ENCODE assay signal across 16 cellular contexts in genomic region chr6:15752820-15753219, GRCh38.
A peak's percentile ranks its signal among the peaks of the same experiment; 100 is the strongest.
DNase-seq lines count a peak whose midpoint lies in the region; ATAC-seq, FAIRE-seq and TF ChIP-seq lines count a peak whose summit lies in the region.
"Had no signal": no experiment of that assay in that cellular context is flagged by ENCODE, and none has a peak within 500 bp of the region (broad histone marks: within the 10 kb centered on the region; RNA-seq: fewer than 3 reads in every experiment).

No MANE protein-coding gene starts in this region.

- no peaks in the 10 kb centered on the region for H3K4me1 ChIP-seq in A549
- H3K4me1 ChIP-seq: colonic mucosa had no signal

- H3K9me3 ChIP-seq in A549, result no peaks in the 10 kb centered on the region
- peaks cover 6% of the 10 kb centered on the region for H3K9me3 ChIP-seq in WERI-Rb-1 (ENCODE audit: severe bottlenecking)
- H3K9me3 ChIP-seq: colonic mucosa, SJCRH30 had no signal

- no peak for TF ChIP-seq POLR2A in A549 (IDR thresholded peaks at IDR 0.05; ENCODE audit: low read length)

- H3K36me3 ChIP-seq in WERI-Rb-1, result no peaks in the 10 kb centered on the region; the same call in 1 of the 2 replicates
- H3K36me3 ChIP-seq: colonic mucosa, SJCRH30 had no signal

- TF ChIP-seq RAD21 in A549 (conservative IDR thresholded peaks at IDR 0.05 in 1 of 2, IDR thresholded peaks at IDR 0.05 in 1 of 2), result no peak

- 25% methylated on average over 3 of the region's 3 CpGs for WGBS in A549 (ENCODE audit: missing lambda C conversion rate)

- TF ChIP-seq EP300 in A549 (IDR thresholded peaks at IDR 0.05), result no peak

- no peaks in the 10 kb centered on the region for H3K27me3 ChIP-seq in WERI-Rb-1 (ENCODE audit: insufficient read depth, low read depth, severe bottlenecking)
- H3K27me3 ChIP-seq: colonic mucosa, SJCRH30 had no signal

- DNase-seq in A549 (ENCODE audit: low read depth in 1 of 2, low spot score in 1 of 2), result peak in 1 of 2 experiments; percentile 23
- DNase-seq in WERI-Rb-1, result peak; percentile 50
- DNase-seq in hepatic stellate cell (ENCODE audit: low spot score), result peak; percentile 15
- no peak for DNase-seq in stimulated activated CD4-positive, alpha-beta T cell treated with anti-CD3 and anti-CD28 coated beads, Interleukin-12 subunit alpha, Interleukin-12 subunit beta, amount 100 ng/mL, for 4 hours
- DNase-seq in NCI-H1105 treated with DMSO at 0.1 percent for 48 hours (lab: John Stamatoyannopoulos, UW), result no peak
- DNase-seq: activated naive CD8-positive, alpha-beta T cell treated with anti-CD3 and anti-CD28 coated beads for 36 hours; colonic mucosa; DND-41; HCEC 1CT; NCI-H1694 treated with DMSO at 0.1 percent for 48 hours; SJCRH30; stimulated activated CD4-positive, alpha-beta T cell treated with anti-CD3 and anti-CD28 coated beads, Interleukin-4, amount 100 ng/mL, for 1 hour had no signal

- peak; percentile 46 to 56; a peak in 4 of 6 replicates for ATAC-seq in A549
- ATAC-seq in GM21529 (IDR thresholded peaks at IDR 0.05; ENCODE audit: unreplicated experiment), result no peak
- no peak for ATAC-seq in HG02623 (IDR thresholded peaks at IDR 0.05; ENCODE audit: unreplicated experiment)
- ATAC-seq: stimulated activated effector memory CD8-positive, alpha-beta T cell treated with anti-CD3 and anti-CD28 coated beads, Interleukin-12 subunit alpha, Interleukin-12 subunit beta, amount 100 ng/mL, for 72 hours had no signal

- POLR2A ChIA-PET in A549 (lab: Yijun Ruan, JAX), result interaction anchor here (0.5 to 1.1 kb wide), 2 partner anchors 272 to 376 kb away, joined by 3 to 5 read pairs; partner anchors contain the start of gene MYLIP

- H3K27ac ChIP-seq in A549 (no peak overlapping the region), WERI-Rb-1 (no peak overlapping the region)
- H3K27ac ChIP-seq: colonic mucosa, SJCRH30 had no signal

- H3K4me2 ChIP-seq in A549, result no peak overlapping the region

- CTCF ChIA-PET in A549 (lab: Yijun Ruan, JAX), result interaction anchor here (1.0 kb wide), 1 partner anchor 16 kb away, joined by 4 read pairs; no protein-coding TSS in a partner anchor

- TF ChIP-seq CTCF in A549 (IDR thresholded peaks at IDR 0.05) (no peak), GM12872 (IDR thresholded peaks at IDR 0.05; ENCODE audit: insufficient read depth, low read depth, low read length) (peak; percentile 18; the same call in 1 of the 3 replicates), WERI-Rb-1 (IDR thresholded peaks at IDR 0.05; ENCODE audit: low read depth, low read length) (peak; percentile 42; the same call in 1 of the 2 replicates)

- no peak overlapping the region for H3K4me3 ChIP-seq in A549
- H3K4me3 ChIP-seq in WERI-Rb-1 (ENCODE audit: low read depth, low read length), result no peak overlapping the region
- H3K4me3 ChIP-seq: colonic mucosa, SJCRH30 had no signal

- FAIRE-seq in A549 (lab: Jason Lieb, UNC), result no peak

TF ChIP-seq in A549, 52 proteins besides CTCF, POLR2A, EP300 and RAD21:
- TF ChIP-seq MYC (IDR thresholded peaks at IDR 0.05; ENCODE audit: borderline replicate concordance, low read length) (no peak), SMC3 (IDR thresholded peaks at IDR 0.05) (no peak), EHF (CRISPR knock-in tag; IDR thresholded peaks at IDR 0.05) (no peak), MAZ (IDR thresholded peaks at IDR 0.05; ENCODE audit: borderline replicate concordance, low read depth, low read length) (no peak), EHMT2 (IDR thresholded peaks at IDR 0.05; ENCODE audit: low read depth) (no peak), HOXB13 (CRISPR knock-in tag; IDR thresholded peaks at IDR 0.05; ENCODE audit: low read depth) (no peak), ZSCAN20 (CRISPR knock-in tag; IDR thresholded peaks at IDR 0.05) (no peak), NPAS2 (CRISPR knock-in tag; IDR thresholded peaks at IDR 0.05; ENCODE audit: borderline replicate concordance) (no peak), ZFP36 (IDR thresholded peaks at IDR 0.05; ENCODE audit: borderline replicate concordance, partially characterized antibody) (no peak), CHD2 (IDR thresholded peaks at IDR 0.05; ENCODE audit: low read length, partially characterized antibody) (no peak), KDM1A (IDR thresholded peaks at IDR 0.05; ENCODE audit: low read depth) (no peak)

Comparison
In these comparisons a context has a peak if more than half of its experiments do, and no peak if none do; other contexts are left out.
1. ATAC-seq: peak in A549 (2 of 2); none in GM21529 (single experiment) and HG02623 (single experiment).
2. DNase-seq: peak in WERI-Rb-1 (single experiment) and hepatic stellate cell (single experiment); none in stimulated activated CD4-positive, alpha-beta T cell treated with anti-CD3 and anti-CD28 coated beads, Interleukin-12 subunit alpha, Interleukin-12 subunit beta, amount 100 ng/mL, for 4 hours (single experiment) and NCI-H1105 treated with DMSO at 0.1 percent for 48 hours (single experiment).